ENCODE assay signal across 19 cellular contexts in the genomic region with DNA sequence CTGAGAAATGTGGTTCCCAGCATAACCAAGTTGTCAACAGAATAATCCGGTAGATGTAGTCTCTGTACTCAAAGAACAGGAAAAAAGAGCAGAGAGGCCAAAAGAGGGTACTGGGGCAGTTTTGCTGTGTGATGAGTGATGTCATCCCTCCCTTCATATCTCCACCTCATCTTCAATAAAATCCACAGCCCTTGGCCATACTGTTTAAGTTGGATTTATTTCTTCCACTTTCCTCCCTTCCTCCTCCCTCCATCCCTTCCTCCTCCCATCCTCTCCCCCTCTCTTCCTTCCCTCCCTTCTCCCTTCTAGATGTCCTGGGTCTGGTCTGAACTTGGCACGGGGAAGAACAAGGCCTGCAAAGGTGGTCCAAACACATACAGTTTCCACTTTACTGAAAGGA.
"Had no signal": no experiment of that assay in that cellular context is flagged by ENCODE, and none has a peak within 500 bp of the region (broad histone marks: within the 10 kb centered on the region; RNA-seq: fewer than 3 reads in every experiment).

No MANE protein-coding gene starts in this region.

- DNase-seq: cortex of kidney; effector memory CD8-positive, alpha-beta T cell; heart right ventricle; hypothalamus; natural killer cell; posterior cingulate gyrus; sigmoid colon; stimulated activated CD4-positive, alpha-beta T cell treated with anti-CD3 and anti-CD28 coated beads, Interleukin-2, amount 100 ng/mL, for 24 hours; stimulated activated CD4-positive, alpha-beta T cell treated with anti-CD3 and anti-CD28 coated beads, Interleukin-4, amount 100 ng/mL, for 4 hours; stimulated activated naive CD4-positive, alpha-beta T cell treated with Interleukin-2 at 50 U/mL for 16 hours had no signal

- H3K9me3 ChIP-seq: gastrocnemius medialis, lower lobe of right lung had no signal

- H3K27ac ChIP-seq: epithelial cell of prostate, esophagus muscularis mucosa, gastrocnemius medialis, lower lobe of right lung, sigmoid colon had no signal

- H3K36me3 Mint-ChIP-seq: mesothelial cell of epicardium, natural killer cell had no signal

- ATAC-seq: effector memory CD8-positive, alpha-beta T cell; gastrocnemius medialis; natural killer cell had no signal

- H3K4me3 ChIP-seq: esophagus muscularis mucosa, gastrocnemius medialis, heart right ventricle, left lung, lower lobe of right lung, sigmoid colon, skin epidermis had no signal

- H3K4me3 Mint-ChIP-seq: effector memory CD8-positive, alpha-beta T cell; memory B cell; mesothelial cell of epicardium; natural killer cell; neural crest cell had no signal

- H3K36me3 ChIP-seq: esophagus muscularis mucosa, gastrocnemius medialis, heart right ventricle, left lung, lower lobe of right lung, sigmoid colon had no signal

- H3K4me1 ChIP-seq: esophagus muscularis mucosa, gastrocnemius medialis, lower lobe of right lung had no signal

- H3K27me3 ChIP-seq: esophagus muscularis mucosa, gastrocnemius medialis, heart right ventricle, left lung, sigmoid colon had no signal

- H3K27ac Mint-ChIP-seq: effector memory CD8-positive, alpha-beta T cell; mesothelial cell of epicardium; natural killer cell had no signal

- H3K9me3 Mint-ChIP-seq: effector memory CD8-positive, alpha-beta T cell; memory B cell; natural killer cell had no signal

- H3K27me3 Mint-ChIP-seq: memory B cell had no signal
